ENCODE assay signal across 20 cellular contexts in genomic region chr10:63252095-63252762, GRCh38.
A peak's percentile ranks its signal among the peaks of the same experiment; 100 is the strongest.
DNase-seq lines count a peak whose midpoint lies in the region; ATAC-seq, FAIRE-seq and TF ChIP-seq lines count a peak whose summit lies in the region.
"Had no signal": no experiment of that assay in that cellular context is flagged by ENCODE, and none has a peak within 500 bp of the region (broad histone marks: within the 10 kb centered on the region; RNA-seq: fewer than 3 reads in every experiment).

No MANE protein-coding gene starts in this region.

- ATAC-seq in A549 (peak; percentile 21 to 30; a peak in 1 of 6 replicates), GM12878 (0 out of 3 replicates have a peak, but pooled peaks have one; percentile 5), GM19035 (IDR thresholded peaks at IDR 0.05; ENCODE audit: unreplicated experiment) (no peak)

- CTCF ChIA-PET in A549 (lab: Yijun Ruan, JAX), result interaction anchor here (1.3 kb wide), 1 partner anchor 382 kb away, joined by 3 read pairs; no protein-coding TSS in a partner anchor
- CTCF ChIA-PET in GM12878 (lab: Yijun Ruan, JAX), result interaction anchor here (0.9 kb wide), 1 partner anchor 86 kb away, joined by 3 read pairs; no protein-coding TSS in a partner anchor

- no peak overlapping the region for H3K9ac ChIP-seq in GM12878 (ENCODE audit: control insufficient read depth, insufficient read depth, low read length)

- peaks cover under 1% of the 10 kb centered on the region for H3K9me3 Mint-ChIP-seq in nephron
- H3K9me3 Mint-ChIP-seq: endodermal cell; T-helper 1 cell treated with Interleukin-12 subunit alpha and Interleukin-12 subunit beta and Interleukin-4 antibody, amounts not matched to agents 30 μg/mL and 1 μg/mL, for 36 hours had no signal

- H3K27ac ChIP-seq in A549 (no peak overlapping the region), GM12878 (ENCODE audit: control insufficient read depth, insufficient read depth) (no peak overlapping the region)

- no peak overlapping the region for H2AFZ ChIP-seq in GM12878 (ENCODE audit: control insufficient read depth, low read depth, low read length)

- SMC1A ChIA-PET in GM12878 (lab: Charles Lee; ENCODE audit: uncharacterized antibody, unreplicated experiment), result interaction anchor here (0.7 to 1.6 kb wide), 3 partner anchors 9 to 34 kb away, joined by 3 to 4 read pairs (median 3); no protein-coding TSS in a partner anchor

- BruUV-seq in GM12878 (replicated peaks; lab: Mats Ljungman, UMichigan), result no TSS peak

- H3K4me2 ChIP-seq in A549 (no peak overlapping the region), GM12878 (ENCODE audit: control insufficient read depth, insufficient read depth) (no peak overlapping the region)

- H3K27me3 ChIP-seq in GM12878 (replicated peaks in 1 of 2; ENCODE audit: control insufficient read depth in 2 of 2, insufficient read depth in 2 of 2, low read length in 1 of 2), result no peaks in the 10 kb centered on the region

- H3K4me3 ChIP-seq in A549, result no peak overlapping the region
- H3K4me3 ChIP-seq in GM12878, result no peak overlapping the region
- H3K4me3 ChIP-seq: HAP-1 had no signal

- H3K4me3 Mint-ChIP-seq in nephron, result no peak overlapping the region
- H3K4me3 Mint-ChIP-seq: endodermal cell; T-helper 1 cell treated with Interleukin-12 subunit alpha and Interleukin-12 subunit beta and Interleukin-4 antibody, amounts not matched to agents 30 μg/mL and 1 μg/mL, for 36 hours; type B pancreatic cell had no signal

- peaks cover 19% of the 10 kb centered on the region for H3K4me1 ChIP-seq in A549
- H3K4me1 ChIP-seq in GM12878 (ENCODE audit: control insufficient read depth, insufficient read depth, low read length), result peaks cover 13% of the 10 kb centered on the region
- H3K4me1 ChIP-seq: HAP-1 had no signal

- TF ChIP-seq CTCF in A549 (IDR thresholded peaks at IDR 0.05) (no peak), D721Med (IDR thresholded peaks at IDR 0.05; ENCODE audit: insufficient read depth, missing control alignments) (no peak), GM12878 (IDR thresholded peaks at IDR 0.05 in 2 of 3, conservative IDR thresholded peaks at IDR 0.05 in 1 of 3; ENCODE audit: control insufficient read depth in 2 of 3, extremely low read depth in 1 of 3, insufficient read depth in 1 of 3, low read depth in 3 of 3, low read length in 3 of 3) (no peak), nephron (IDR thresholded peaks at IDR 0.05; ENCODE audit: unreplicated experiment in 3 of 3) (no peak)

- no peak for TF ChIP-seq RAD21 in A549 (conservative IDR thresholded peaks at IDR 0.05 in 1 of 2, IDR thresholded peaks at IDR 0.05 in 1 of 2)
- TF ChIP-seq RAD21 in GM12878 (IDR thresholded peaks at IDR 0.05; ENCODE audit: insufficient read depth, low read depth, low read length), result no peak

- RAD21 ChIA-PET in GM12878 (lab: Charles Lee; ENCODE audit: unreplicated experiment), result interaction anchor here (1.1 kb wide), 1 partner anchor 376 kb away, joined by 3 read pairs; no protein-coding TSS in a partner anchor

- peaks cover 2% of the 10 kb centered on the region; the same call in 1 of the 2 replicates for H4K20me1 ChIP-seq in GM12878 (ENCODE audit: control insufficient read depth, insufficient read depth)

- H3K79me2 ChIP-seq in GM12878 (ENCODE audit: control insufficient read depth, insufficient read depth, low read length), result peaks cover 87% of the 10 kb centered on the region

- TF ChIP-seq POLR2A in A549 (IDR thresholded peaks at IDR 0.05; ENCODE audit: low read length) (no peak), GM12878 (IDR thresholded peaks at IDR 0.05; ENCODE audit: low read depth, low read length) (no peak)

- intact Hi-C loops in GM12878 (cut with micrococcal nuclease; ENCODE audit: unreplicated experiment), result no loop called here

- peak overlapping the region; percentile 7 to 19 (median 16) for H3K27ac Mint-ChIP-seq in nephron
- H3K27ac Mint-ChIP-seq: type B pancreatic cell had no signal

- no peaks in the 10 kb centered on the region for H3K27me3 Mint-ChIP-seq in nephron (ENCODE audit: low read depth)
- H3K27me3 Mint-ChIP-seq: type B pancreatic cell had no signal

- FAIRE-seq in A549 (lab: Jason Lieb, UNC) (no peak), D721Med (lab: Jason Lieb, UNC) (peak; percentile 92), GM12878 (lab: Jason Lieb, UNC) (no peak), frontal cortex (lab: Jason Lieb, UNC) (no peak)

- DNase-seq in A549 (ENCODE audit: low read depth in 1 of 2, low spot score in 1 of 2), result no peak
- DNase-seq in D721Med (ENCODE audit: insufficient read length, low spot score), result no peak
- no peak for DNase-seq in GM12878 (ENCODE audit: low read depth, low spot score)
- no peak for DNase-seq in frontal cortex (ENCODE audit: low spot score in 2 of 2)
- DNase-seq in NCI-H2029 (lab: John Stamatoyannopoulos, UW), result no peak
- no peak for DNase-seq in NCI-H1694 (lab: John Stamatoyannopoulos, UW)
- DNase-seq: COR-L47; endodermal cell; KG1; mammary epithelial cell; NCI-H1092; NCI-H526 treated with DMSO at 0.1 percent for 48 hours; OCI-M1; SHP77; stimulated activated naive CD4-positive, alpha-beta T cell treated with Interleukin-2 at 50 U/mL for 16 hours had no signal

- H3K4me1 Mint-ChIP-seq in nephron, result peaks cover 26% of the 10 kb centered on the region

- in situ Hi-C loops in GM12878 (cut with MboI), result no loop called here

- H3K9me3 ChIP-seq in A549 (no peaks in the 10 kb centered on the region), GM12878 (replicated peaks; ENCODE audit: control insufficient read depth, insufficient read depth, low read length) (no peaks in the 10 kb centered on the region; the same call in 2 of the 3 replicates)
- H3K9me3 ChIP-seq: HAP-1 had no signal

- H3K36me3 ChIP-seq in GM12878 (ENCODE audit: control insufficient read depth in 2 of 2, insufficient read depth in 2 of 2, low read length in 1 of 2), result peaks cover 0 to 7% of the 10 kb centered on the region in 2 experiments; a peak in 3 of 4 replicates
- H3K36me3 ChIP-seq: HAP-1 had no signal

- H3K36me3 Mint-ChIP-seq in nephron (ENCODE audit: low read depth), result peaks cover 48% of the 10 kb centered on the region

- TF ChIP-seq EP300 in A549 (IDR thresholded peaks at IDR 0.05) (no peak), GM12878 (IDR thresholded peaks at IDR 0.05; ENCODE audit: borderline replicate concordance in 1 of 2, control insufficient read depth in 1 of 2, low read depth in 2 of 2, low read length in 2 of 2) (no peak)

- POLR2A ChIA-PET in A549 (lab: Yijun Ruan, JAX) (no interaction called here), GM12878 (lab: Charles Lee) (no interaction called here)

TF ChIP-seq in A549, 52 proteins besides CTCF, POLR2A, EP300 and RAD21:
- TF ChIP-seq POLR2AphosphoS2 (conservative IDR thresholded peaks at IDR 0.05; ENCODE audit: low read length), result 0 out of 2 replicates have a peak, but pooled peaks have one; percentile 56
- no peak for TF ChIP-seq ZC3H11A (IDR thresholded peaks at IDR 0.05)
TF ChIP-seq in A549: peak in this region for 1.

TF ChIP-seq in GM12878, 131 proteins besides CTCF, POLR2A, EP300 and RAD21:
- TF ChIP-seq ZBTB11 (CRISPR knock-in tag; IDR thresholded peaks at IDR 0.05) (no peak), MYB (IDR thresholded peaks at IDR 0.05; ENCODE audit: borderline replicate concordance, low read depth, low read length) (no peak), FOXM1 (IDR thresholded peaks at IDR 0.05; ENCODE audit: low read depth, low read length) (no peak), HCFC1 (IDR thresholded peaks at IDR 0.05; ENCODE audit: low read length) (no peak), TARDBP (IDR thresholded peaks at IDR 0.05; ENCODE audit: borderline replicate concordance) (no peak), PAX8 (IDR thresholded peaks at IDR 0.05) (no peak), RFX5 (IDR thresholded peaks at IDR 0.05; ENCODE audit: low read depth, low read length) (no peak), NKRF (conservative IDR thresholded peaks at IDR 0.05) (no peak), IKZF2 (IDR thresholded peaks at IDR 0.05) (no peak), ZNF622 (IDR thresholded peaks at IDR 0.05) (no peak)

Comparison
In these comparisons a context has a peak if more than half of its experiments do, and no peak if none do; other contexts are left out.
1. Of the 24 proteins assayed by ChIP-seq in both GM12878 and A549: peak only in GM12878: none; only in A549: POLR2AphosphoS2; in both: none; in neither: 23.